ENCODE assay signal across 19 cellular contexts in genomic region chr21:41530366-41530765, GRCh38. TPM values are rescaled to one million over a fixed set of nuclear protein-coding genes. Genes with fewer than 3 reads are reported as not detected.
A peak's percentile ranks its signal among the peaks of the same experiment; 100 is the strongest.
DNase-seq lines count a peak whose midpoint lies in the region; ATAC-seq and TF ChIP-seq lines count a peak whose summit lies in the region.
"Had no signal": no experiment of that assay in that cellular context is flagged by ENCODE, and none has a peak within 500 bp of the region (broad histone marks: within the 10 kb centered on the region; RNA-seq: fewer than 3 reads in every experiment).

No MANE protein-coding gene starts in this region.

- DNase-seq in M059J (ENCODE audit: low read depth) = peak; percentile 37
- DNase-seq in progenitor cell of endocrine pancreas (ENCODE audit: low spot score, unreplicated experiment) = no peak
- DNase-seq in sigmoid colon = no peak
- no peak for DNase-seq in HEK293T (ENCODE audit: extremely low spot score)
- DNase-seq: 8988T; Calu3; CD8-positive, alpha-beta T cell; DMS79 treated with DMSO at 0.1 percent for 48 hours; GF-D8; GM23248; IMR-90 had no signal

- H3K4me1 Mint-ChIP-seq in progenitor cell of endocrine pancreas (ENCODE audit: low read depth) = peaks cover 35% of the 10 kb centered on the region

- no peak for TF ChIP-seq EP300 in sigmoid colon (IDR thresholded peaks at IDR 0.05)

- H3K27ac Mint-ChIP-seq in progenitor cell of endocrine pancreas = peak overlapping the region; percentile 34
- H3K27ac Mint-ChIP-seq: CD8-positive, alpha-beta T cell had no signal

- 34 to 71% methylated on average over 4 of the region's 4 CpGs for WGBS in sigmoid colon, 2 donors

- peaks cover 0 to 3% (median 0%) of the 10 kb centered on the region in 3 donors for H3K27me3 ChIP-seq in sigmoid colon
- H3K27me3 ChIP-seq: BLaER1 had no signal

- no peak for TF ChIP-seq CTCF in 22Rv1 (IDR thresholded peaks at IDR 0.05)
- no peak for TF ChIP-seq CTCF in VCaP (conservative IDR thresholded peaks at IDR 0.05)
- no peak for TF ChIP-seq CTCF in progenitor cell of endocrine pancreas (IDR thresholded peaks at IDR 0.05; ENCODE audit: unreplicated experiment)
- TF ChIP-seq CTCF in sigmoid colon (IDR thresholded peaks at IDR 0.05) = no peak

- TF ChIP-seq POLR2A in sigmoid colon (IDR thresholded peaks at IDR 0.05) = no peak

- peaks cover 4% of the 10 kb centered on the region for H3K27me3 Mint-ChIP-seq in progenitor cell of endocrine pancreas

- H3K36me3 ChIP-seq in sigmoid colon = no peaks in the 10 kb centered on the region
- H3K36me3 ChIP-seq: BLaER1, HAP-1 had no signal

- no peaks in the 10 kb centered on the region for H3K9me3 Mint-ChIP-seq in progenitor cell of endocrine pancreas (ENCODE audit: low read depth)
- H3K9me3 Mint-ChIP-seq: CD8-positive, alpha-beta T cell had no signal

- H3K4me1 ChIP-seq in sigmoid colon = no peaks in the 10 kb centered on the region
- H3K4me1 ChIP-seq: BLaER1, HAP-1 had no signal

- intact Hi-C loops in sigmoid colon (cut with DNase I) = no loop called here

- H3K4me3 ChIP-seq in sigmoid colon = no peak overlapping the region
- H3K4me3 ChIP-seq: BLaER1, GM23248, HAP-1 had no signal

- no peak for ATAC-seq in HG03442 (IDR thresholded peaks at IDR 0.05; ENCODE audit: unreplicated experiment)
- ATAC-seq in GM21526 (IDR thresholded peaks at IDR 0.05; ENCODE audit: low FRiP score, unreplicated experiment) = no peak
- ATAC-seq: CD8-positive, alpha-beta T cell had no signal

- H3K36me3 Mint-ChIP-seq in progenitor cell of endocrine pancreas (ENCODE audit: insufficient read depth) = no peaks in the 10 kb centered on the region
- H3K36me3 Mint-ChIP-seq: CD8-positive, alpha-beta T cell had no signal

- no peak overlapping the region for H3K4me3 Mint-ChIP-seq in progenitor cell of endocrine pancreas (ENCODE audit: low read depth)
- H3K4me3 Mint-ChIP-seq: CD8-positive, alpha-beta T cell had no signal

- no peaks in the 10 kb centered on the region for H3K9me3 ChIP-seq in sigmoid colon
- H3K9me3 ChIP-seq: HAP-1 had no signal

- CTCF ChIA-PET in HEK293T (lab: Yijun Ruan, JAX) = no interaction called here

- H3K27ac ChIP-seq in 22Rv1 (peak overlapping the region; percentile 74), VCaP (peak overlapping the region; percentile 98), sigmoid colon (no peak overlapping the region)
- H3K27ac ChIP-seq: BLaER1, GM23248 had no signal

- POLR2A ChIA-PET in HEK293T (lab: Yijun Ruan, JAX) = no interaction called here

TF ChIP-seq in HEK293T, 16 proteins besides CTCF, POLR2A, EP300 and RAD21:
- TF ChIP-seq BHLHE40 (IDR thresholded peaks at IDR 0.05; ENCODE audit: borderline replicate concordance) (no peak), NFRKB (IDR thresholded peaks at IDR 0.05) (no peak), FOXM1 (IDR thresholded peaks at IDR 0.05; ENCODE audit: borderline replicate concordance) (no peak), HDGF (IDR thresholded peaks at IDR 0.05; ENCODE audit: borderline replicate concordance) (no peak), LEF1 (IDR thresholded peaks at IDR 0.05; ENCODE audit: borderline replicate concordance) (no peak), FOXA1 (IDR thresholded peaks at IDR 0.05) (no peak), L3MBTL2 (conservative IDR thresholded peaks at IDR 0.05) (no peak), ELF4 (IDR thresholded peaks at IDR 0.05) (no peak), ARNT (IDR thresholded peaks at IDR 0.05) (no peak)

RNA-seq across cellular contexts. Expression of gene TMPRSS2, which starts 22.4 kb away (rescaled TPM):
- 2.3 and 5.5 TPM in 2 replicates for total RNA-seq in M059J (2014; rRNA removed; shearing (Covaris generic))
- total RNA-seq in progenitor cell of endocrine pancreas = 23.7 and 29.4 TPM in 2 replicates
- 1 to 10 TPM in 2 of 4 donors, under 1 TPM in 1, not detected in 1; 0.33 to 2.8 (median 2.1) TPM for total RNA-seq in sigmoid colon
- polyA plus RNA-seq in sigmoid colon = 100 to 1,000 TPM in 2 of 3 donors, 10 to 100 TPM in 1; 66.1 to 434 (median 117) TPM
- total RNA-seq: A673; CD8-positive, alpha-beta T cell; GM23248; IMR-90 had no signal
- polyA plus RNA-seq: AG04450, GM23248, IMR-90 had no signal

Comparison
In these comparisons a context has a peak if more than half of its experiments do, and no peak if none do; other contexts are left out.
1. H3K27ac ChIP-seq: peak in 22Rv1 (single experiment) and VCaP (single experiment); none in sigmoid colon (0 of 4).